Comparison of ENCODE assay signal across 10 cellular contexts in genomic region chr5:77437194-77437593, GRCh38. TPM values are rescaled to one million over a fixed set of nuclear protein-coding genes. Genes with fewer than 3 reads are reported as not detected.
A peak's percentile ranks its signal among the peaks of the same experiment; 100 is the strongest.
DNase-seq lines count a peak whose midpoint lies in the region; TF ChIP-seq lines count a peak whose summit lies in the region.
"Had no signal": no experiment of that assay in that cellular context is flagged by ENCODE, and none has a peak within 500 bp of the region (broad histone marks: within the 10 kb centered on the region; RNA-seq: fewer than 3 reads in every experiment).

No MANE protein-coding gene starts in this region.

- H3K9me3 Mint-ChIP-seq in immature natural killer cell = no peaks in the 10 kb centered on the region
- H3K9me3 Mint-ChIP-seq: activated T-cell treated with anti-CD3 and anti-CD28 coated beads, Interleukin-2, amount 50 U/mL, for 24 hours had no signal

- H3K27me3 ChIP-seq in A673 (replicated peaks; ENCODE audit: insufficient read depth, low read depth, low read length, poor library complexity) (no peaks in the 10 kb centered on the region), OCI-LY1 (ENCODE audit: insufficient read depth, low read length) (no peaks in the 10 kb centered on the region), hepatocyte (no peaks in the 10 kb centered on the region)

- peaks cover 28 to 60% (median 34%) of the 10 kb centered on the region in 3 donors for H3K36me3 Mint-ChIP-seq in immature natural killer cell

- no peak overlapping the region for H3K27ac Mint-ChIP-seq in immature natural killer cell
- H3K27ac Mint-ChIP-seq: activated T-cell treated with anti-CD3 and anti-CD28 coated beads, Interleukin-2, amount 50 U/mL, for 24 hours had no signal

- no peak overlapping the region for H3K27ac ChIP-seq in A673 (ENCODE audit: low read depth, low read length, poor library complexity, severe bottlenecking)
- H3K27ac ChIP-seq in OCI-LY1 (ENCODE audit: low read depth, low read length, poor library complexity, severe bottlenecking) = no peak overlapping the region
- H3K27ac ChIP-seq in hepatocyte = no peak overlapping the region
- H3K27ac ChIP-seq: coronary artery had no signal

- TF ChIP-seq CTCF in A673 (conservative IDR thresholded peaks at IDR 0.05; ENCODE audit: low read depth, low read length) = peak; percentile 38; the same call in 1 of the 2 replicates
- TF ChIP-seq CTCF in GM12865 (IDR thresholded peaks at IDR 0.05; ENCODE audit: insufficient read depth, low read depth, low read length, missing control alignments) = peak; percentile 8
- peak; percentile 44 for TF ChIP-seq CTCF in OCI-LY1 (IDR thresholded peaks at IDR 0.05; ENCODE audit: low read length)
- TF ChIP-seq CTCF in hepatocyte (IDR thresholded peaks at IDR 0.05; ENCODE audit: poor library complexity) = peak; percentile 60

- H3K9me2 ChIP-seq in OCI-LY1 (ENCODE audit: low read depth, low read length) (no peaks in the 10 kb centered on the region), hepatocyte (replicated peaks; ENCODE audit: insufficient read depth) (no peaks in the 10 kb centered on the region)

- intact Hi-C loops in A673 (cut with micrococcal nuclease; ENCODE audit: unreplicated experiment) = loop anchor here (10.0 kb wide), 1 partner anchor 292 kb away; no protein-coding TSS in a partner anchor

- H3K4me3 ChIP-seq in A673 (ENCODE audit: low read depth, low read length, poor library complexity, severe bottlenecking) (no peak overlapping the region), GM12865 (ENCODE audit: low read depth, low read length) (no peak overlapping the region), OCI-LY1 (ENCODE audit: low read depth, low read length, poor library complexity, severe bottlenecking) (no peak overlapping the region), hepatocyte (no peak overlapping the region)
- H3K4me3 ChIP-seq: coronary artery had no signal

- no peaks in the 10 kb centered on the region for H3K36me3 ChIP-seq in A673 (ENCODE audit: insufficient read depth, low read length, poor library complexity, severe bottlenecking)
- H3K36me3 ChIP-seq in OCI-LY1 (ENCODE audit: insufficient read depth, low read length) = peaks cover 70% of the 10 kb centered on the region; the same call in 1 of the 2 replicates
- H3K36me3 ChIP-seq in hepatocyte (replicated peaks; ENCODE audit: insufficient read depth, low read depth) = peaks cover 4% of the 10 kb centered on the region

- H4K20me1 ChIP-seq in OCI-LY1 (ENCODE audit: insufficient read depth, low read length) (no peaks in the 10 kb centered on the region), hepatocyte (ENCODE audit: insufficient read depth, poor library complexity, severe bottlenecking) (no peaks in the 10 kb centered on the region)

- POLR2A ChIA-PET in A673 (lab: Charles Lee; ENCODE audit: low non-redundant PET) = no interaction called here

- H3K9ac ChIP-seq in OCI-LY1 (ENCODE audit: low read length) = no peak overlapping the region

- BruUV-seq in A673 (replicated peaks; lab: Mats Ljungman, UMichigan) = no TSS peak

- no peaks in the 10 kb centered on the region for H3K4me1 ChIP-seq in A673 (ENCODE audit: insufficient read depth, low read length, poor library complexity, severe bottlenecking)
- H3K4me1 ChIP-seq in OCI-LY1 (ENCODE audit: insufficient read depth, low read length, severe bottlenecking) = no peaks in the 10 kb centered on the region
- H3K4me1 ChIP-seq in hepatocyte (ENCODE audit: insufficient read depth) = no peaks in the 10 kb centered on the region

- no peaks in the 10 kb centered on the region for H3K79me2 ChIP-seq in OCI-LY1 (ENCODE audit: insufficient read depth, low read length)
- no peaks in the 10 kb centered on the region for H3K79me2 ChIP-seq in hepatocyte

- CTCF ChIA-PET in A673 (lab: Charles Lee) = no interaction called here

- no peak overlapping the region for H3K4me3 Mint-ChIP-seq in immature natural killer cell
- H3K4me3 Mint-ChIP-seq: activated T-cell treated with anti-CD3 and anti-CD28 coated beads, Interleukin-2, amount 50 U/mL, for 24 hours had no signal

- no peak overlapping the region for H3K4me2 ChIP-seq in OCI-LY1 (ENCODE audit: low read length)
- H3K4me2 ChIP-seq in hepatocyte = no peak overlapping the region

- 66% methylated on average over 5 of the region's 5 CpGs for WGBS in hepatocyte (ENCODE audit: low lambda C conversion rate, missing lambda C conversion rate)

- H3K27me3 Mint-ChIP-seq in immature natural killer cell (ENCODE audit: low read depth in 3 of 3) = peaks cover 0 to 3% (median 0%) of the 10 kb centered on the region in 3 donors
- H3K27me3 Mint-ChIP-seq: activated T-cell treated with anti-CD3 and anti-CD28 coated beads, Interleukin-2, amount 50 U/mL, for 24 hours had no signal

- H3K9me3 ChIP-seq in A673 (ENCODE audit: low read depth, low read length, poor library complexity, severe bottlenecking) = no peaks in the 10 kb centered on the region
- H3K9me3 ChIP-seq in OCI-LY1 (ENCODE audit: low read length) = no peaks in the 10 kb centered on the region
- H3K9me3 ChIP-seq in hepatocyte (ENCODE audit: low read depth) = no peaks in the 10 kb centered on the region

- H3K4me1 Mint-ChIP-seq in immature natural killer cell = no peaks in the 10 kb centered on the region

- H3F3A ChIP-seq in OCI-LY1 (ENCODE audit: insufficient read depth, low read length) = no peaks in the 10 kb centered on the region

- H2AFZ ChIP-seq in OCI-LY1 (ENCODE audit: low read length) (no peak overlapping the region), hepatocyte (no peak overlapping the region)

- DNase-seq in A673 (ENCODE audit: low spot score) (no peak), GM12865 (ENCODE audit: low read depth) (peak; percentile 21), hepatocyte (ENCODE audit: low spot score) (peak; percentile 51), immature natural killer cell (no peak), GM03348 (ENCODE audit: low spot score) (no peak), dermis blood vessel endothelial cell (no peak)
- DNase-seq in activated CD8-positive, alpha-beta memory T cell treated with anti-CD3 and anti-CD28 coated beads for 24 hours = no peak
- DNase-seq: activated T-cell treated with anti-CD3 and anti-CD28 coated beads, Interleukin-2, amount 50 U/mL, for 24 hours had no signal

RNA-seq across cellular contexts. Expression of gene WDR41, which starts 54.9 kb away (rescaled TPM):
- total RNA-seq in A673 (2021) = 30.4 and 36.6 TPM in 2 replicates
- 62.4 and 80.5 TPM in 2 replicates for total RNA-seq in hepatocyte
- 40.5 and 42.1 TPM in 2 replicates for polyA plus RNA-seq in hepatocyte
- 10 to 100 TPM; 27.9 to 39.8 (median 28.8) TPM for polyA plus RNA-seq in immature natural killer cell
- total RNA-seq in dermis blood vessel endothelial cell = 66.9 and 69.4 TPM in 2 replicates

Comparison
In these comparisons a context has a peak if more than half of its experiments do, and no peak if none do; other contexts are left out.
1. DNase-seq: peak in GM12865 (single experiment) and hepatocyte (single experiment); none in A673 (single experiment), activated CD8-positive, alpha-beta memory T cell treated with anti-CD3 and anti-CD28 coated beads for 24 hours (single experiment), immature natural killer cell (0 of 3), GM03348 (single experiment) and dermis blood vessel endothelial cell (single experiment).
2. CTCF ChIP-seq: peak in every context shown above with its lines; median percentile 60 in hepatocyte; 44 in OCI-LY1; 38 in A673; 8 in GM12865.